ENCODE assay signal across 17 cellular contexts in the genomic region with DNA sequence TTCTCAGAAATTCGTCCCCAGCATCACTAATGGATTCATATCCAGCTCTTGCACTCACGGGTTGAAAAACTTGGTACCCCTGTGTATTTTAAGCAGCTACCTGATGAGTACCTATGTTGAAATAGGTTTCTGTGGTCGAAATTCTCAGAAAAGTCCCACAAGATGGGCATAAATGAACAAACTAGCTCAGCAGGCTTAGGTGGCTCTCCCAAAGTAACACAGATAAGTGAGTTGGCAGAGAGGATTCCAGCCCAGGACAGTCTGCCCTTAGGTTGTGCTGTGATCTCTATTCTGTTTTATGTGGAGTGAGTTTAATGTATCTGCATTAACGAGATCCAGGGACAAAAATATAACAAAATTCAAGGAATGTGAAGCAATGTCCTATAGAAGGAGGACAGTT.
"Had no signal": no experiment of that assay in that cellular context is flagged by ENCODE, and none has a peak within 500 bp of the region (broad histone marks: within the 10 kb centered on the region; RNA-seq: fewer than 3 reads in every experiment).

No MANE protein-coding gene starts in this region.

- H3K4me1 ChIP-seq: adrenal gland, ascending aorta, left lung, pancreas, psoas muscle, transverse colon, uterus had no signal

- H3K27ac ChIP-seq: adrenal gland, ascending aorta, brain microvascular endothelial cell, foreskin keratinocyte, left lung, neutrophil, pancreas, psoas muscle, skin epidermis, transverse colon, uterus had no signal

- H3K4me3 ChIP-seq: adrenal gland, ascending aorta, left lung, pancreas, psoas muscle, skin epidermis, transverse colon, uterus had no signal

- ATAC-seq: psoas muscle had no signal

- H3K9me3 ChIP-seq: adrenal gland, ascending aorta, left lung, neutrophil, pancreas, psoas muscle, transverse colon, uterus had no signal

- H3K9me3 Mint-ChIP-seq: central memory CD8-positive, alpha-beta T cell; natural killer cell treated with Interleukin-12 subunit alpha and Interleukin-12 subunit beta and Interleukin-15 and Interleukin-18, amount 100 ng/mL, for 72 hours had no signal

- DNase-seq: activated CD4-positive, alpha-beta T cell treated with anti-CD3 and anti-CD28 coated beads for 1 hour; activated gamma-delta T cell; left lung; psoas muscle; uterus had no signal

- FAIRE-seq: colon, pancreas had no signal

- H3K36me3 Mint-ChIP-seq: activated naive CD8-positive, alpha-beta T cell; natural killer cell treated with Interleukin-12 subunit alpha and Interleukin-12 subunit beta and Interleukin-15 and Interleukin-18, amount 100 ng/mL, for 72 hours had no signal

- H3K27me3 ChIP-seq: ascending aorta, brain microvascular endothelial cell, foreskin keratinocyte, left lung, neutrophil, uterus had no signal

- H3K36me3 ChIP-seq: adrenal gland, ascending aorta, brain microvascular endothelial cell, left lung, neutrophil, pancreas, transverse colon, uterus had no signal

- H3K4me1 Mint-ChIP-seq: central memory CD8-positive, alpha-beta T cell had no signal

- H3K4me3 Mint-ChIP-seq: activated naive CD8-positive, alpha-beta T cell; central memory CD8-positive, alpha-beta T cell; natural killer cell treated with Interleukin-12 subunit alpha and Interleukin-12 subunit beta and Interleukin-15 and Interleukin-18, amount 100 ng/mL, for 72 hours had no signal

- H3K27ac Mint-ChIP-seq: activated naive CD8-positive, alpha-beta T cell; natural killer cell treated with Interleukin-12 subunit alpha and Interleukin-12 subunit beta and Interleukin-15 and Interleukin-18, amount 100 ng/mL, for 72 hours had no signal
